8 cellular contexts compared by ENCODE assay signal in the genomic region with DNA sequence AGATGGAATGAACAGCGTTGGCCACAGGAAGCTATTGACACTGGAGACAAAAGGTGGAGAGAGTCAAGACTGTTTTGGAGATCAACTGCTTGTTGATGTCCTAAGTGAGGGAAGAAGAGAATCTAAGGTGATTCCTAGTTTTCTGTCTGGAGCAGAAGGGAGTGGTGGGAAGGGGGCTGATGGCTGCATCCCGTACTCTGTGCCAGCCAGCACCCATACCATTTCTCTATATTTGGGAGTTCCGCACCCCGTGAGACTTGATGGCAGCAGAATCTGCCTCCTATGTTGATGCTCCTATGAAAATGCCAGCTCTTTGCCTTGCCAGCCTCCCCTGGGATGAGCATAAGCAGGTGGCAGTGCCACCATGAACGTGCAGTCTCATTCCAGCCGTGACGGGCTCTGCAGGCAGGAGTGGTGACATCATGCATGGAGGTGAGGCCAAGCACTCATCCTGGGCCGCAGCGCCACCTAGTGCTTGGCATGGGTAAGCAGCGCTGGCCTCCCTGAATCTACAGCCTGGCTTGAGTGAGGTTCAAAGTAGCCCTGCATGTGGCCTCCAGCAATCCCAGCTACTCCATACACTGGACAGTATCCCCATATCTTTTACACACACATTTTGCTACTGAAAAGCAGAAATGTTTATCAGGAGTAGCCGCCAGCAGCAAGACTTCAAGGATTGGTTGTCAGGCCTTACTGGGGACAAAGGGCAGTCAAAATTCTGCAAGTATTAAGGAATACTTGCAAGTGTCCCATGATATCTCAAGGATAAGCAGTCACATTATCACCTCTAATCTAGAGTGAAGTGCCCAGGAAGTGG. TPM values are rescaled to one million over a fixed set of nuclear protein-coding genes. Genes with fewer than 3 reads are reported as not detected.
DNase-seq lines count a peak whose midpoint lies in the region; ATAC-seq and TF ChIP-seq lines count a peak whose summit lies in the region.

No MANE protein-coding gene starts in this region.

- TF ChIP-seq POLR2A in stomach (IDR thresholded peaks at IDR 0.05), result no peak

- H3K4me1 ChIP-seq in neural progenitor cell (peaks cover 9% of the 10 kb centered on the region), stomach (peaks cover 5 to 8% (median 6%) of the 10 kb centered on the region in 4 donors)

- ATAC-seq in GM21825 (IDR thresholded peaks at IDR 0.05; ENCODE audit: unreplicated experiment), result peak; percentile 98

- peaks cover 32% of the 10 kb centered on the region for H3F3A ChIP-seq in neural progenitor cell (ENCODE audit: low read depth)

- no peak overlapping the region for H3K4me3 ChIP-seq in fibroblast of the aortic adventitia (ENCODE audit: low read depth, low read length)
- H3K4me3 ChIP-seq in neural progenitor cell, result no peak overlapping the region
- H3K4me3 ChIP-seq in stomach, result no peak overlapping the region

- H2AFZ ChIP-seq in neural progenitor cell (replicated peaks), result no peak overlapping the region

- peak overlapping the region; percentile 48 for H3K4me2 ChIP-seq in neural progenitor cell

- H3K4me1 Mint-ChIP-seq in activated T-helper 1 cell treated with anti-CD3 and anti-CD28 coated beads, Interleukin-12 subunit alpha, Interleukin-12 subunit beta, Interleukin-2, Interleukin-4 antibody, amounts not matched to agents 30 ng/mL and 10 ng/mL and 1 ng/mL, durations not matched to agents 14 hours and 24 hours and 36 hours (ENCODE audit: low read depth), result peaks cover 23% of the 10 kb centered on the region
- H3K4me1 Mint-ChIP-seq in neural progenitor cell, result peaks cover 6% of the 10 kb centered on the region

- no peaks in the 10 kb centered on the region for H3K36me3 ChIP-seq in neural progenitor cell
- H3K36me3 ChIP-seq in stomach, result peaks cover 0 to 5% (median 0%) of the 10 kb centered on the region in 4 donors

- peak overlapping the region; percentile 25 for H3K27ac Mint-ChIP-seq in activated T-helper 1 cell treated with anti-CD3 and anti-CD28 coated beads, Interleukin-12 subunit alpha, Interleukin-12 subunit beta, Interleukin-2, Interleukin-4 antibody, amounts not matched to agents 30 ng/mL and 10 ng/mL and 1 ng/mL, durations not matched to agents 14 hours and 24 hours and 36 hours
- peak overlapping the region; percentile 5 for H3K27ac Mint-ChIP-seq in neural progenitor cell

- no peaks in the 10 kb centered on the region for H3K27me3 ChIP-seq in neural progenitor cell
- H3K27me3 ChIP-seq in stomach, result no peaks in the 10 kb centered on the region

- H3K4me3 Mint-ChIP-seq in activated T-helper 1 cell treated with anti-CD3 and anti-CD28 coated beads, Interleukin-12 subunit alpha, Interleukin-12 subunit beta, Interleukin-2, Interleukin-4 antibody, amounts not matched to agents 30 ng/mL and 10 ng/mL and 1 ng/mL, durations not matched to agents 14 hours and 24 hours and 36 hours, result no peak overlapping the region
- H3K4me3 Mint-ChIP-seq in neural progenitor cell, result no peak overlapping the region

- TF ChIP-seq EP300 in stomach (IDR thresholded peaks at IDR 0.05), result no peak

- peak; percentile 86 for DNase-seq in DMS79 treated with DMSO at 0.1 percent for 48 hours (lab: John Stamatoyannopoulos, UW)
- peak; percentile 92 for DNase-seq in RKO (ENCODE audit: low spot score)
- DNase-seq in activated T-helper 1 cell treated with anti-CD3 and anti-CD28 coated beads, Interleukin-12 subunit alpha, Interleukin-12 subunit beta, Interleukin-2, Interleukin-4 antibody, amounts not matched to agents 30 ng/mL and 10 ng/mL and 1 ng/mL, durations not matched to agents 14 hours and 24 hours and 36 hours (ENCODE audit: low spot score), result peak; percentile 71
- peak; percentile 82 for DNase-seq in fibroblast of the aortic adventitia (ENCODE audit: low read depth)
- peak; percentile 91 for DNase-seq in neural progenitor cell (ENCODE audit: low spot score)
- peak; percentile 90 for DNase-seq in stomach

- no peaks in the 10 kb centered on the region for H3K36me3 Mint-ChIP-seq in activated T-helper 1 cell treated with anti-CD3 and anti-CD28 coated beads, Interleukin-12 subunit alpha, Interleukin-12 subunit beta, Interleukin-2, Interleukin-4 antibody, amounts not matched to agents 30 ng/mL and 10 ng/mL and 1 ng/mL, durations not matched to agents 14 hours and 24 hours and 36 hours (ENCODE audit: low read depth)
- H3K36me3 Mint-ChIP-seq in neural progenitor cell, result peaks cover 11% of the 10 kb centered on the region

- 37 to 45% (median 37%) methylated on average over 10 to 11 of the region's 11 CpGs for WGBS in stomach, 5 donors

- H3K9me3 ChIP-seq in neural progenitor cell (ENCODE audit: low read depth), result no peaks in the 10 kb centered on the region
- no peaks in the 10 kb centered on the region for H3K9me3 ChIP-seq in stomach

- TF ChIP-seq CTCF in LNCAP (IDR thresholded peaks at IDR 0.05) (peak; percentile 98), fibroblast of the aortic adventitia (IDR thresholded peaks at IDR 0.05; ENCODE audit: insufficient read depth, low read length) (peak; percentile 97), neural progenitor cell (IDR thresholded peaks at IDR 0.05) (peak; percentile 95), stomach (IDR thresholded peaks at IDR 0.05) (peak in 5 of 7 experiments; percentile 88 to 94 (median 90))

- no peaks in the 10 kb centered on the region for H3K9me3 Mint-ChIP-seq in activated T-helper 1 cell treated with anti-CD3 and anti-CD28 coated beads, Interleukin-12 subunit alpha, Interleukin-12 subunit beta, Interleukin-2, Interleukin-4 antibody, amounts not matched to agents 30 ng/mL and 10 ng/mL and 1 ng/mL, durations not matched to agents 14 hours and 24 hours and 36 hours
- H3K9me3 Mint-ChIP-seq in neural progenitor cell, result no peaks in the 10 kb centered on the region

- H4K20me1 ChIP-seq in neural progenitor cell (ENCODE audit: low read depth), result peaks cover 2% of the 10 kb centered on the region

- H3K79me2 ChIP-seq in neural progenitor cell (ENCODE audit: low read depth), result peaks cover 70% of the 10 kb centered on the region

- intact Hi-C loops in activated T-helper 1 cell treated with anti-CD3 and anti-CD28 coated beads, Interleukin-12 subunit alpha, Interleukin-12 subunit beta, Interleukin-2, Interleukin-4 antibody, amounts not matched to agents 30 ng/mL and 10 ng/mL and 1 ng/mL, durations not matched to agents 14 hours and 24 hours and 36 hours (cut with micrococcal nuclease), result loop anchor here (1.0 to 2.0 kb wide), 3 partner anchors 444 to 617 kb away; no protein-coding TSS in a partner anchor
- intact Hi-C loops in stomach (cut with DNase I; ENCODE audit: low total_unique reads), result no loop called here

- H3K9ac ChIP-seq in neural progenitor cell, result no peak overlapping the region

- peaks cover 12% of the 10 kb centered on the region for H3K27me3 Mint-ChIP-seq in activated T-helper 1 cell treated with anti-CD3 and anti-CD28 coated beads, Interleukin-12 subunit alpha, Interleukin-12 subunit beta, Interleukin-2, Interleukin-4 antibody, amounts not matched to agents 30 ng/mL and 10 ng/mL and 1 ng/mL, durations not matched to agents 14 hours and 24 hours and 36 hours (ENCODE audit: insufficient read depth)
- H3K27me3 Mint-ChIP-seq in neural progenitor cell (ENCODE audit: insufficient read depth, low read depth), result peaks cover 12% of the 10 kb centered on the region

- H3K27ac ChIP-seq in neural progenitor cell, result no peak overlapping the region
- H3K27ac ChIP-seq in stomach, result peak overlapping the region in 1 of 5 donors; percentile 12

RNA-seq across cellular contexts. Expression of a gene that starts 43.0 kb away (rescaled TPM):
- total RNA-seq in activated T-helper 1 cell treated with anti-CD3 and anti-CD28 coated beads, Interleukin-12 subunit alpha, Interleukin-12 subunit beta, Interleukin-2, Interleukin-4 antibody, amounts not matched to agents 30 ng/mL and 10 ng/mL and 1 ng/mL, durations not matched to agents 14 hours and 24 hours and 36 hours, result 0.75 and 1.3 TPM in 2 replicates
- 2.3 and 7.3 TPM in 2 replicates for total RNA-seq in fibroblast of the aortic adventitia (ENCODE audit: low replicate concordance)
- total RNA-seq in neural progenitor cell (ENCODE audit: low replicate concordance), result 37.7 and 38.4 TPM in 2 replicates
- total RNA-seq in stomach, result 100 to 1,000 TPM in 1 of 5 donors, 10 to 100 TPM in 3, 1 to 10 TPM in 1; 4.7 to 241 (median 30.4) TPM
- polyA plus RNA-seq in stomach, result 1 to 10 TPM; 2.9 to 3.8 (median 3.5) TPM
